20 cellular contexts compared by ENCODE assay signal in genomic region chr11:133360860-133361688, GRCh38.
A peak's percentile ranks its signal among the peaks of the same experiment; 100 is the strongest.
DNase-seq lines count a peak whose midpoint lies in the region; TF ChIP-seq lines count a peak whose summit lies in the region.
"Had no signal": no experiment of that assay in that cellular context is flagged by ENCODE, and none has a peak within 500 bp of the region (broad histone marks: within the 10 kb centered on the region; RNA-seq: fewer than 3 reads in every experiment).

No MANE protein-coding gene starts in this region.

- H3K36me3 ChIP-seq in mammary epithelial cell (ENCODE audit: insufficient read depth, low read length) (no peaks in the 10 kb centered on the region), HEK293 (ENCODE audit: control insufficient read depth in 2 of 2, insufficient read depth in 1 of 2, low read length in 2 of 2) (no peaks in the 10 kb centered on the region), esophagus muscularis mucosa (no peaks in the 10 kb centered on the region), thyroid gland (no peaks in the 10 kb centered on the region)
- H3K36me3 ChIP-seq: BE2C; BLaER1 treated with 17β-estradiol and CSF1 and Interleukin-3, amounts not matched to agents 10 nM and 100 nM; HAP-1 had no signal

- in situ Hi-C loops in mammary epithelial cell (cut with MboI; ENCODE audit: low sequenced_read_pairs in 2 of 2): no loop called here

- intact Hi-C loops in mammary epithelial cell (cut with micrococcal nuclease): no loop called here
- intact Hi-C loops in MCF 10A (cut with micrococcal nuclease): no loop called here
- intact Hi-C loops in esophagus muscularis mucosa (cut with DNase I): no loop called here
- intact Hi-C loops in thyroid gland (cut with DNase I): no loop called here

- no peak for DNase-seq in mammary epithelial cell
- DNase-seq in MCF 10A (ENCODE audit: unreplicated experiment): no peak
- DNase-seq in esophagus muscularis mucosa (ENCODE audit: extremely low spot score): peak; percentile 86
- DNase-seq in AG20443 (ENCODE audit: low spot score): no peak
- no peak for DNase-seq in effector CD8-positive, alpha-beta T cell (lab: John Stamatoyannopoulos, UW)
- no peak for DNase-seq in thyroid gland
- DNase-seq: AML-193; BE2C; CD4-positive, alpha-beta T cell; CD8-positive, alpha-beta memory T cell; DMS 273 treated with DMSO at 0.1 percent for 48 hours; DMS79; EL; GDM1; GM23248 had no signal

- peaks cover 19% of the 10 kb centered on the region for H3K9me3 Mint-ChIP-seq in MCF 10A (ENCODE audit: unreplicated experiment)
- H3K9me3 Mint-ChIP-seq: CD4-positive, alpha-beta T cell had no signal

- TF ChIP-seq EP300 in esophagus muscularis mucosa (IDR thresholded peaks at IDR 0.05): no peak

- BruUV-seq in mammary epithelial cell (replicated peaks; lab: Mats Ljungman, UMichigan): no TSS peak
- BruUV-seq in MCF 10A (replicated peaks; lab: Mats Ljungman, UMichigan): no TSS peak

- H2AFZ ChIP-seq in mammary epithelial cell (ENCODE audit: low read depth, low read length): peak overlapping the region; percentile 76
- H2AFZ ChIP-seq: GM23248 had no signal

- TF ChIP-seq POLR2A in esophagus muscularis mucosa (IDR thresholded peaks at IDR 0.05; ENCODE audit: low read depth) (no peak), thyroid gland (IDR thresholded peaks at IDR 0.05) (no peak)

- POLR2A ChIA-PET in MCF 10A (lab: Yijun Ruan, JAX) (no interaction called here), HEK293 (lab: Yijun Ruan, JAX) (no interaction called here)

- no peak overlapping the region for H3K9ac ChIP-seq in mammary epithelial cell (ENCODE audit: insufficient read depth, low read length)
- H3K9ac ChIP-seq: BLaER1 treated with 17β-estradiol and CSF1 and Interleukin-3, amounts not matched to agents 10 nM and 100 nM; GM23248 had no signal

- H3K9me3 ChIP-seq in mammary epithelial cell (replicated peaks; ENCODE audit: insufficient read depth, low read length) (no peaks in the 10 kb centered on the region), HEK293 (ENCODE audit: control insufficient read depth, insufficient read depth, low read depth, low read length) (no peaks in the 10 kb centered on the region), esophagus muscularis mucosa (no peaks in the 10 kb centered on the region), thyroid gland (no peaks in the 10 kb centered on the region)
- H3K9me3 ChIP-seq: BE2C, HAP-1 had no signal

- CTCF ChIA-PET in mammary epithelial cell (lab: Charles Lee; ENCODE audit: low non-redundant PET): no interaction called here
- CTCF ChIA-PET in MCF 10A (lab: Yijun Ruan, JAX): no interaction called here
- CTCF ChIA-PET in HEK293 (lab: Yijun Ruan, JAX): no interaction called here

- no peaks in the 10 kb centered on the region for H3K27me3 ChIP-seq in mammary epithelial cell (ENCODE audit: insufficient read depth, low read length)
- peaks cover 0 to 23% (median 0%) of the 10 kb centered on the region in 4 donors for H3K27me3 ChIP-seq in esophagus muscularis mucosa
- no peaks in the 10 kb centered on the region for H3K27me3 ChIP-seq in thyroid gland
- H3K27me3 ChIP-seq: BE2C; BLaER1 treated with 17β-estradiol and CSF1 and Interleukin-3, amounts not matched to agents 10 nM and 100 nM had no signal

- no peak overlapping the region for H3K4me3 Mint-ChIP-seq in MCF 10A (ENCODE audit: unreplicated experiment)
- H3K4me3 Mint-ChIP-seq: CD14-positive monocyte; CD4-positive, alpha-beta T cell; CD8-positive, alpha-beta memory T cell had no signal

- H3K4me1 Mint-ChIP-seq in MCF 10A (ENCODE audit: insufficient read depth, unreplicated experiment): no peaks in the 10 kb centered on the region
- H3K4me1 Mint-ChIP-seq: CD14-positive monocyte; CD8-positive, alpha-beta memory T cell had no signal

- H3K4me1 ChIP-seq in mammary epithelial cell (ENCODE audit: insufficient read depth, low read length) (peaks cover 7% of the 10 kb centered on the region), HEK293 (ENCODE audit: control insufficient read depth, insufficient read depth, low read length) (no peaks in the 10 kb centered on the region), esophagus muscularis mucosa (no peaks in the 10 kb centered on the region), thyroid gland (no peaks in the 10 kb centered on the region)
- H3K4me1 ChIP-seq: BE2C, HAP-1 had no signal

- H4K20me1 ChIP-seq in mammary epithelial cell (ENCODE audit: insufficient read depth, low read length): no peaks in the 10 kb centered on the region
- H4K20me1 ChIP-seq: BLaER1 treated with 17β-estradiol and CSF1 and Interleukin-3, amounts not matched to agents 10 nM and 100 nM had no signal

- H3K4me3 ChIP-seq in mammary epithelial cell (replicated peaks in 1 of 3; ENCODE audit: insufficient read depth in 1 of 3, low read depth in 2 of 3, low read length in 3 of 3) (no peak overlapping the region), HEK293 (ENCODE audit: low read depth, low read length) (no peak overlapping the region), esophagus muscularis mucosa (no peak overlapping the region), thyroid gland (replicated peaks in 1 of 3) (no peak overlapping the region)
- H3K4me3 ChIP-seq: BLaER1 treated with 17β-estradiol and CSF1 and Interleukin-3, amounts not matched to agents 10 nM and 100 nM; GM23248; HAP-1 had no signal

- H3K27ac ChIP-seq in mammary epithelial cell (ENCODE audit: insufficient read depth, low read depth, low read length) (no peak overlapping the region), HEK293 (ENCODE audit: extremely low read depth, low read depth, low read length) (no peak overlapping the region), esophagus muscularis mucosa (replicated peaks in 1 of 4) (no peak overlapping the region), thyroid gland (no peak overlapping the region)
- H3K27ac ChIP-seq: 22Rv1; BLaER1 treated with 17β-estradiol and CSF1 and Interleukin-3, amounts not matched to agents 10 nM and 100 nM; GM23248 had no signal

- no peaks in the 10 kb centered on the region for H3K27me3 Mint-ChIP-seq in MCF 10A (ENCODE audit: insufficient read depth, unreplicated experiment)
- H3K27me3 Mint-ChIP-seq: CD4-positive, alpha-beta T cell had no signal

- dilution Hi-C loops in mammary epithelial cell (cut with HindIII; ENCODE audit: low sequenced_read_pairs): no loop called here

- TF ChIP-seq CTCF in mammary epithelial cell (conservative IDR thresholded peaks at IDR 0.05 in 1 of 2, IDR thresholded peaks at IDR 0.05 in 1 of 2; ENCODE audit: extremely low read depth in 1 of 2, insufficient read depth in 1 of 2, low read depth in 1 of 2, low read length in 2 of 2) (no peak), MCF 10A (IDR thresholded peaks at IDR 0.05; ENCODE audit: unreplicated experiment) (no peak), HEK293 (tag by site-specific recombination; IDR thresholded peaks at IDR 0.05) (no peak), esophagus muscularis mucosa (IDR thresholded peaks at IDR 0.05) (no peak), thyroid gland (IDR thresholded peaks at IDR 0.05) (no peak)

- no peak overlapping the region for H3K27ac Mint-ChIP-seq in MCF 10A (ENCODE audit: low read depth, unreplicated experiment)
- H3K27ac Mint-ChIP-seq: CD4-positive, alpha-beta T cell; CD8-positive, alpha-beta memory T cell had no signal

- H3K36me3 Mint-ChIP-seq in MCF 10A (ENCODE audit: insufficient read depth, unreplicated experiment): no peaks in the 10 kb centered on the region
- H3K36me3 Mint-ChIP-seq: CD14-positive monocyte; CD8-positive, alpha-beta memory T cell had no signal

- 90% methylated on average over 12 of the region's 54 CpGs for WGBS in mammary epithelial cell (ENCODE audit: low coverage, missing lambda C conversion rate)
- 89% methylated on average over 28 of the region's 54 CpGs for WGBS in esophagus muscularis mucosa
- WGBS in thyroid gland, 2 donors: 90 to 94% methylated on average over 17 to 40 of the region's 54 CpGs

- H3K79me2 ChIP-seq in mammary epithelial cell (ENCODE audit: insufficient read depth, low read length): no peaks in the 10 kb centered on the region

- no peak overlapping the region for H3K4me2 ChIP-seq in mammary epithelial cell (ENCODE audit: insufficient read depth, low read depth, low read length)
- H3K4me2 ChIP-seq: BLaER1 treated with 17β-estradiol and CSF1 and Interleukin-3, amounts not matched to agents 10 nM and 100 nM had no signal

TF ChIP-seq in HEK293, 187 proteins besides CTCF, POLR2A, EP300 and RAD21:
- peak; percentile 59; the same call in 1 of the 2 replicates for TF ChIP-seq ZNF394 (tag by site-specific recombination; IDR thresholded peaks at IDR 0.05; ENCODE audit: borderline replicate concordance)
- no peak for TF ChIP-seq WT1 (tag by site-specific recombination; IDR thresholded peaks at IDR 0.05)
